In the genomic region with DNA sequence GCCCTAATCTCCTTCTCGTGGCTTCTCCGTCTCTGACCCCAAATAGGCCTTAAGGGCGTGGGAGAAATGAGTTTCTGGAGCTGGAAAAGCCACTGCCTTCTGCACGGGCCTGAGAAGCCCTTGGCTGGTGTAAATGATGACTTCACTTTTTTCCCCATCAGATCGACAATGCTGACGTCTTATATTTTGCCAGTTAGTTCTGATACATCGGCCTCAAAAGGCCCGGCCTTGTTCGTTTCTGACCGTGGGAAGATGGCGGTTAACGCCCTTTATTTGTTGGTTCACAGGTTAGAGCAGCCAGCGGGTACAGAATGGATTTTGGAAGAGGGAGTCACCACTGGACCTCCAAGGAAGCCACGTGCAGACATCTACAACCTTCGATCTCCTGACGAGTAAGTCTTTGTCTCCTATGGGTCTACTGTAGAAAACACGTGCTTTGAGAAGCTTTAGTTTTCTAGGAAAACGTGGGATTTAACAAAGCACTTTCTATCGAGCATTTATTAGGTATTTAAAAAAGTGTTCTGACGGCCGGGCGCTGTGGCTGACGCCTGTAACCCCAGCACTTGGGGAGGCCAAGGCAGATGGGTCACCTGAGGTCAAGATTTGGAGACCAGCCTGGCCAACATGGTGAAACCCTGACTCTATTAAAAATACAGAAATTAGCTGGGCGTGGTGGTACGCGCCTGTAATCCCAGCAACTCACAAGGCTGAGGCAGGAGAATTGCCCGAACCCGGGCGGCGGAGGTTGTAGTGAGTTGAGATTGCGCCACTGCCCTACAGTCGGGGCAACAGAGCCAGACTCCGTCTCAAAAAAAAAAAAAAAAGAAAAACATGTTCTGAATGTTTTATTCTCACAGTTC, we compare ENCODE assay signal across 8 cellular contexts. TPM values are rescaled to one million over a fixed set of nuclear protein-coding genes. Genes with fewer than 3 reads are reported as not detected.
DNase-seq lines count a peak whose midpoint lies in the region; ATAC-seq and TF ChIP-seq lines count a peak whose summit lies in the region.

No MANE protein-coding gene starts in this region.

- peaks cover 58% of the 10 kb centered on the region for H3K36me3 ChIP-seq in Caco-2 (ENCODE audit: control insufficient read depth, insufficient read depth, low read length)
- peaks cover 31 to 62% (median 48%) of the 10 kb centered on the region in 4 donors for H3K36me3 ChIP-seq in sigmoid colon

- peaks cover 97% of the 10 kb centered on the region for H3K36me3 Mint-ChIP-seq in Caco-2 (ENCODE audit: insufficient read depth, unreplicated experiment)
- H3K36me3 Mint-ChIP-seq in activated T-cell treated with anti-CD3 and anti-CD28 coated beads, Interleukin-2, amount 50 U/mL, for 72 hours (ENCODE audit: insufficient read depth in 2 of 2): peaks cover 63 to 85% of the 10 kb centered on the region in 2 donors

- H3K27me3 Mint-ChIP-seq in Caco-2 (ENCODE audit: insufficient read depth, unreplicated experiment): peaks cover 9% of the 10 kb centered on the region
- no peaks in the 10 kb centered on the region for H3K27me3 Mint-ChIP-seq in activated T-cell treated with anti-CD3 and anti-CD28 coated beads, Interleukin-2, amount 50 U/mL, for 72 hours (ENCODE audit: low read depth)

- intact Hi-C loops in Caco-2 (cut with micrococcal nuclease; ENCODE audit: unreplicated experiment) (loop anchor here (1.0 to 2.0 kb wide), 3 partner anchors 8 to 60 kb away; a partner anchor contains a TSS), Right ventricle myocardium superior (cut with DNase I) (no loop called here), sigmoid colon (cut with DNase I) (loop anchor here (2.0 kb wide), 1 partner anchor 60 kb away; a partner anchor contains a TSS)

- H3K4me1 ChIP-seq in Caco-2 (peaks cover 52% of the 10 kb centered on the region), sigmoid colon (peaks cover 0 to 66% (median 58%) of the 10 kb centered on the region in 4 donors)

- H3K27ac ChIP-seq in sigmoid colon: peak overlapping the region; percentile 95 to 98 (median 97)

- TSS peak; percentile 42 for BruUV-seq in Caco-2 (replicated peaks; lab: Mats Ljungman, UMichigan)

- peak overlapping the region; percentile 97 for H3K27ac Mint-ChIP-seq in Caco-2 (ENCODE audit: unreplicated experiment)
- peak overlapping the region; percentile 84 for H3K27ac Mint-ChIP-seq in activated T-cell treated with anti-CD3 and anti-CD28 coated beads, Interleukin-2, amount 50 U/mL, for 72 hours

- H3K4me3 Mint-ChIP-seq in Caco-2 (ENCODE audit: unreplicated experiment): peak overlapping the region; percentile 81
- peak overlapping the region; percentile 93 to 100 for H3K4me3 Mint-ChIP-seq in activated T-cell treated with anti-CD3 and anti-CD28 coated beads, Interleukin-2, amount 50 U/mL, for 72 hours

- ATAC-seq in activated T-cell treated with anti-CD3 and anti-CD28 coated beads, Interleukin-2, amount 50 U/mL, for 72 hours (replicated peaks in 1 of 2): no peak
- ATAC-seq in Right ventricle myocardium superior (ENCODE audit: poor library complexity): no peak
- no peak for ATAC-seq in GM18858 (IDR thresholded peaks at IDR 0.05; ENCODE audit: unreplicated experiment)

- no peak for TF ChIP-seq POLR2A in sigmoid colon (IDR thresholded peaks at IDR 0.05)

- peaks cover 43% of the 10 kb centered on the region for H3K9me3 Mint-ChIP-seq in Caco-2 (ENCODE audit: unreplicated experiment)
- peaks cover 5 to 6% of the 10 kb centered on the region in 2 donors for H3K9me3 Mint-ChIP-seq in activated T-cell treated with anti-CD3 and anti-CD28 coated beads, Interleukin-2, amount 50 U/mL, for 72 hours

- 13 to 23% methylated on average over 33 of the region's 33 CpGs for WGBS in sigmoid colon, 2 donors

- peak overlapping the region; percentile 76 for H3K4me3 ChIP-seq in Caco-2 (ENCODE audit: low read depth, low read length)
- H3K4me3 ChIP-seq in LNCaP clone FGC (ENCODE audit: low read depth, low read length): peak overlapping the region; percentile 99
- H3K4me3 ChIP-seq in sigmoid colon: peak overlapping the region; percentile 86 to 98 (median 90)

- H3K9me3 ChIP-seq in Caco-2 (peaks cover 46% of the 10 kb centered on the region), sigmoid colon (peaks cover 0 to 7% (median 5%) of the 10 kb centered on the region in 4 donors)

- H3K27me3 ChIP-seq in Caco-2 (replicated peaks; ENCODE audit: control insufficient read depth, insufficient read depth, low read length) (no peaks in the 10 kb centered on the region), sigmoid colon (no peaks in the 10 kb centered on the region)

- CTCF ChIA-PET in Caco-2 (lab: Charles Lee): no interaction called here

- no peak for TF ChIP-seq EP300 in sigmoid colon (IDR thresholded peaks at IDR 0.05)

- POLR2A ChIA-PET in Caco-2 (lab: Charles Lee): interaction anchor here (0.6 to 2.3 kb wide), 5 partner anchors 9 to 638 kb away, joined by 3 to 45 read pairs (median 15); a partner anchor contains a TSS

- H3K4me1 Mint-ChIP-seq in Caco-2 (ENCODE audit: low read depth, unreplicated experiment): peaks cover 64% of the 10 kb centered on the region
- peaks cover 73% of the 10 kb centered on the region for H3K4me1 Mint-ChIP-seq in activated T-cell treated with anti-CD3 and anti-CD28 coated beads, Interleukin-2, amount 50 U/mL, for 72 hours (ENCODE audit: low read depth)

- DNase-seq in Caco-2: peak in 1 of 2 experiments; percentile 54
- DNase-seq in LNCaP clone FGC (ENCODE audit: low read depth): no peak
- no peak for DNase-seq in activated T-cell treated with anti-CD3 and anti-CD28 coated beads, Interleukin-2, amount 50 U/mL, for 72 hours
- DNase-seq in Right ventricle myocardium superior: peak; percentile 52
- no peak for DNase-seq in sigmoid colon
- DNase-seq in NCI-H187 treated with DMSO at 0.1 percent for 48 hours (lab: John Stamatoyannopoulos, UW): no peak
- DNase-seq in cerebellar cortex (ENCODE audit: low spot score): no peak

- TF ChIP-seq CTCF in Caco-2 (IDR thresholded peaks at IDR 0.05; ENCODE audit: insufficient read depth in 1 of 2, low read depth in 1 of 2, low read length in 1 of 2, severe bottlenecking in 1 of 2, unreplicated experiment in 1 of 2) (no peak), LNCaP clone FGC (IDR thresholded peaks at IDR 0.05; ENCODE audit: control insufficient read depth, extremely low read depth, insufficient read depth) (no peak), sigmoid colon (IDR thresholded peaks at IDR 0.05) (no peak)

RNA-seq across cellular contexts. Expression of a gene that starts 1.2 kb away (rescaled TPM):
- total RNA-seq in Caco-2 (2022) (34.0 and 34.7 TPM in 2 replicates), Right ventricle myocardium superior (19.8 TPM), sigmoid colon (10 to 100 TPM; 25.7 to 32.1 (median 29.6) TPM)
- total RNA-seq in activated T-cell treated with anti-CD3 and anti-CD28 coated beads, Interleukin-2, amount 50 U/mL, for 72 hours: 10 to 100 TPM; 37.8 to 48.8 TPM
- 10 to 100 TPM in 1 of 3 donors, 1 to 10 TPM in 2; 7.2 to 20.2 (median 9.5) TPM for polyA plus RNA-seq in sigmoid colon

RNA-seq across cellular contexts. Expression of a gene that starts 59.8 kb away (rescaled TPM):
- 146 and 148 TPM in 2 replicates for total RNA-seq in Caco-2 (2022)
- 10 to 100 TPM; 49.6 to 49.8 TPM for total RNA-seq in activated T-cell treated with anti-CD3 and anti-CD28 coated beads, Interleukin-2, amount 50 U/mL, for 72 hours
- total RNA-seq in Right ventricle myocardium superior: 12.2 TPM
- total RNA-seq in sigmoid colon: 10 to 100 TPM; 23.5 to 28.2 (median 27.8) TPM
- polyA plus RNA-seq in sigmoid colon: 10 to 100 TPM; 16.8 to 40.4 (median 22.2) TPM
